ENCODE assay signal across 1 cellular context in genomic region chr3:135528638-135529037, GRCh38.
TF ChIP-seq lines count a peak whose summit lies in the region.

No MANE protein-coding gene starts in this region.

TF ChIP-seq in HEK293, 187 proteins besides CTCF, POLR2A, EP300 and RAD21 (continued from another document):
- TF ChIP-seq, protein P1, sequence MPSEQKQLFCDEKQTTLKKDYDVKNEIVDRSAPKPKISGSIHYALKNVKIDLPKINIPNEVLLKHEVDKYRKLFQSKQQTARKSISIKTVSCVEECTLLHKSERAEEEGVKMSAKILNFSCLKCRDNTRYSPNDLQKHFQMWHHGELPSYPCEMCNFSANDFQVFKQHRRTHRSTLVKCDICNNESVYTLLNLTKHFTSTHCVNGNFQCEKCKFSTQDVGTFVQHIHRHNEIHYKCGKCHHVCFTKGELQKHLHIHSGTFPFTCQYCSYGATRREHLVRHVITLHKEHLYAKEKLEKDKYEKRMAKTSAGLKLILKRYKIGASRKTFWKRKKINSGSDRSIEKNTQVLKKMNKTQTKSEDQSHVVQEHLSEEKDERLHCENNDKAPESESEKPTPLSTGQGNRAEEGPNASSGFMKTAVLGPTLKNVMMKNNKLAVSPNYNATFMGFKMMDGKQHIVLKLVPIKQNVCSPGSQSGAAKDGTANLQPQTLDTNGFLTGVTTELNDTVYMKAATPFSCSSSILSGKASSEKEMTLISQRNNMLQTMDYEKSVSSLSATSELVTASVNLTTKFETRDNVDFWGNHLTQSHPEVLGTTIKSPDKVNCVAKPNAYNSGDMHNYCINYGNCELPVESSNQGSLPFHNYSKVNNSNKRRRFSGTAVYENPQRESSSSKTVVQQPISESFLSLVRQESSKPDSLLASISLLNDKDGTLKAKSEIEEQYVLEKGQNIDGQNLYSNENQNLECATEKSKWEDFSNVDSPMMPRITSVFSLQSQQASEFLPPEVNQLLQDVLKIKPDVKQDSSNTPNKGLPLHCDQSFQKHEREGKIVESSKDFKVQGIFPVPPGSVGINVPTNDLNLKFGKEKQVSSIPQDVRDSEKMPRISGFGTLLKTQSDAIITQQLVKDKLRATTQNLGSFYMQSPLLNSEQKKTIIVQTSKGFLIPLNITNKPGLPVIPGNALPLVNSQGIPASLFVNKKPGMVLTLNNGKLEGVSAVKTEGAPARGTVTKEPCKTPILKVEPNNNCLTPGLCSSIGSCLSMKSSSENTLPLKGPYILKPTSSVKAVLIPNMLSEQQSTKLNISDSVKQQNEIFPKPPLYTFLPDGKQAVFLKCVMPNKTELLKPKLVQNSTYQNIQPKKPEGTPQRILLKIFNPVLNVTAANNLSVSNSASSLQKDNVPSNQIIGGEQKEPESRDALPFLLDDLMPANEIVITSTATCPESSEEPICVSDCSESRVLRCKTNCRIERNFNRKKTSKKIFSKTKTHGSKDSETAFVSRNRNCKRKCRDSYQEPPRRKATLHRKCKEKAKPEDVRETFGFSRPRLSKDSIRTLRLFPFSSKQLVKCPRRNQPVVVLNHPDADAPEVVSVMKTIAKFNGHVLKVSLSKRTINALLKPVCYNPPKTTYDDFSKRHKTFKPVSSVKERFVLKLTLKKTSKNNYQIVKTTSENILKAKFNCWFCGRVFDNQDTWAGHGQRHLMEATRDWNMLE (tag by site-specific recombination; conservative IDR thresholded peaks at IDR 0.05; ENCODE audit: low read depth): no peak
- no peak for TF ChIP-seq ZNF350 (tag by site-specific recombination; IDR thresholded peaks at IDR 0.05)
- no peak for TF ChIP-seq IKZF3 (tag by site-specific recombination; IDR thresholded peaks at IDR 0.05)
- 0 out of 2 replicates have a peak, but pooled peaks have one; percentile 10 for TF ChIP-seq ZBTB20 (tag by site-specific recombination; IDR thresholded peaks at IDR 0.05)
- TF ChIP-seq ZBTB48 (tag by site-specific recombination; IDR thresholded peaks at IDR 0.05): no peak
- TF ChIP-seq ZNF529 (tag by site-specific recombination; IDR thresholded peaks at IDR 0.05; ENCODE audit: insufficient replicate concordance): no peak
- no peak for TF ChIP-seq EGR2 (tag by site-specific recombination; IDR thresholded peaks at IDR 0.05; ENCODE audit: low read depth)
